8 cellular contexts compared by ENCODE assay signal in genomic region chr14:76867536-76868452, GRCh38. TPM values are rescaled to one million over a fixed set of nuclear protein-coding genes. Genes with fewer than 3 reads are reported as not detected.
DNase-seq lines count a peak whose midpoint lies in the region; ATAC-seq and FAIRE-seq lines count a peak whose summit lies in the region.

No MANE protein-coding gene starts in this region.

- peak; percentile 4 to 71 (median 38) for DNase-seq in stimulated activated naive CD4-positive, alpha-beta T cell (lab: John Stamatoyannopoulos, UW)
- DNase-seq in stimulated activated naive CD4-positive, alpha-beta T cell treated with Interleukin-2 at 50 U/mL for 16 hours (lab: John Stamatoyannopoulos, UW) = no peak
- peak; percentile 15 to 20 for DNase-seq in activated CD4-positive, alpha-beta T cell treated with anti-CD3 and anti-CD28 coated beads, Interleukin-2, amount 50 U/mL, for 4 hours
- peak; percentile 53 for DNase-seq in left ventricle myocardium superior
- DNase-seq in urothelium cell line (ENCODE audit: low spot score) = no peak
- DNase-seq in NK-92 (lab: John Stamatoyannopoulos, UW; ENCODE audit: unreplicated experiment) = no peak
- no peak for DNase-seq in GOT3 (lab: John Stamatoyannopoulos, UW)

- intact Hi-C loops in left ventricle myocardium superior (cut with micrococcal nuclease) = no loop called here

- FAIRE-seq in urothelium cell line (lab: Jason Lieb, UNC) = peak; percentile 95

- peak; percentile 35 for ATAC-seq in left ventricle myocardium superior
- ATAC-seq in HG03439 (IDR thresholded peaks at IDR 0.05; ENCODE audit: unreplicated experiment) = no peak

RNA-seq across cellular contexts. Expression of gene LRRC74A, which starts 41.6 kb away (rescaled TPM):
- not detected for total RNA-seq in left ventricle myocardium superior

RNA-seq across cellular contexts. Expression of gene ANGEL1, which starts 55.1 kb away (rescaled TPM):
- total RNA-seq in left ventricle myocardium superior = 11.2 TPM

Comparison
In these comparisons a context has a peak if more than half of its experiments do, and no peak if none do; other contexts are left out.
1. DNase-seq: peak in stimulated activated naive CD4-positive, alpha-beta T cell (6 of 6), activated CD4-positive, alpha-beta T cell treated with anti-CD3 and anti-CD28 coated beads, Interleukin-2, amount 50 U/mL, for 4 hours (2 of 2) and left ventricle myocardium superior (single experiment); none in stimulated activated naive CD4-positive, alpha-beta T cell treated with Interleukin-2 at 50 U/mL for 16 hours (single experiment), urothelium cell line (single experiment), NK-92 (single experiment) and GOT3 (single experiment).